9 cellular contexts compared by ENCODE assay signal in the genomic region with DNA sequence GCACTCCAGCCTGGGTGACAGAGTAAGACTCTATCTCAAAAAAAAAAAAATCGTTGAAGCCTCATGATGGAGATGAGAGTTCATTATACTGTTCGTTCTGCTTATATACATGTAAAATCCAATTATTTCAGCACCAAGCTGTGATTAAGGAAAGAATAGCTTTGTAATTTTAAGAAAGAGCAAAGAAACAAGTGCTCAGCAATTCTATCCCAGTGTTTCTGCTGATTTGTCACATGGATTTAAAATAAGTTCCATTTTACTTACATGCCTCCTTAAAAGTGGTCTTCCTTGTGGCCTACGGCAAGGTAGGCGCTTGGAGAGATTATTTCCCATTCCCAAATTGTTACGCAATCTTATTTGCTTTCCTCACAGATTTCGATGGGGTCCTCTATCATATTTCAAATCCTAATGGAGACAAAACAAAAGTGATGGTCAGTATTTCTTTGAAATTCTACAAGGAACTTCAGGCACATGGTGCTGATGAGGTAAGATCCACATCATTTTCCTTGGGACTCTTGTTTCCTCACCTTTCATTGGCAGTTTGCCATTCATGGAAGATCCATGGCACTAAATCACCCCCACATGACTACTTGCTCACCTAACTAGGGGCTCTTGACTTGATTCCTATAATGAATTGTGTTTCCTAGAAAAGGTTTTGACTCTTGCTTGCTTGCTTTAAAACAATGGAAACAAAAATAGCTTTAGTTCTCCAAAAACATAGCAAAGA. TPM values are rescaled to one million over a fixed set of nuclear protein-coding genes. Genes with fewer than 3 reads are reported as not detected.
DNase-seq lines count a peak whose midpoint lies in the region; ATAC-seq, FAIRE-seq and TF ChIP-seq lines count a peak whose summit lies in the region.
"Had no signal": no experiment of that assay in that cellular context is flagged by ENCODE, and none has a peak within 500 bp of the region (broad histone marks: within the 10 kb centered on the region; RNA-seq: fewer than 3 reads in every experiment).

No MANE protein-coding gene starts in this region.

- no peak overlapping the region for H2AK5ac ChIP-seq in H1 (ENCODE audit: low read depth, low read length)

- H3K56ac ChIP-seq in H1 (replicated peaks; ENCODE audit: insufficient read length, low read depth, low read length), result no peak overlapping the region

- H4K5ac ChIP-seq in H1 (ENCODE audit: insufficient read length, low read depth, low read length), result no peak overlapping the region

- TF ChIP-seq RAD21 in H1 (IDR thresholded peaks at IDR 0.05 in 1 of 2, conservative IDR thresholded peaks at IDR 0.05 in 1 of 2; ENCODE audit: low read depth in 2 of 2, low read length in 2 of 2), result no peak

- no peak overlapping the region for H3K27ac ChIP-seq in H1 (ENCODE audit: low read depth, low read length)

- ATAC-seq in GM21737 (IDR thresholded peaks at IDR 0.05; ENCODE audit: unreplicated experiment) (peak; percentile 7), WTC11 (no peak)

- TF ChIP-seq CTCF in H1 (IDR thresholded peaks at IDR 0.05; ENCODE audit: control extremely low read depth in 1 of 3, insufficient read depth in 1 of 3, low read depth in 1 of 3, low read length in 3 of 3) (no peak), WTC11 (IDR thresholded peaks at IDR 0.05) (no peak)

- no peak overlapping the region for H3K18ac ChIP-seq in H1 (ENCODE audit: extremely low read depth, low read length)

- peaks cover under 1 to 5% of the 10 kb centered on the region in 2 experiments for H4K20me1 ChIP-seq in H1 (replicated peaks in 1 of 2; ENCODE audit: control insufficient read depth in 1 of 2, insufficient read depth in 2 of 2, low read length in 2 of 2)

- no peak for FAIRE-seq in RCC 7860 (lab: Jason Lieb, UNC)
- FAIRE-seq in H1 (lab: Jason Lieb, UNC), result no peak

- no peak overlapping the region for H2BK15ac ChIP-seq in H1 (ENCODE audit: low read length)

- CTCF ChIA-PET in H1 (lab: Charles Lee; ENCODE audit: partially characterized antibody) (interaction anchor here (0.6 to 3.0 kb wide), 5 partner anchors 8 to 259 kb away, joined by 3 to 14 read pairs (median 6); no protein-coding TSS in a partner anchor), WTC11 (lab: Charles Lee) (interaction anchor here (1.5 kb wide), 1 partner anchor 60 kb away, joined by 4 read pairs; no protein-coding TSS in a partner anchor)

- H4K8ac ChIP-seq in H1 (ENCODE audit: extremely low read depth, insufficient read depth, low read length), result no peak overlapping the region

- H3K4me2 ChIP-seq in H1 (ENCODE audit: insufficient read depth in 1 of 2, low read depth in 2 of 2, low read length in 2 of 2) (no peak overlapping the region), skeletal muscle satellite cell (ENCODE audit: low read length) (peak overlapping the region; percentile 5)

- no peak overlapping the region for H3K9ac ChIP-seq in H1 (replicated peaks in 1 of 4; ENCODE audit: extremely low read depth in 1 of 4, low read depth in 3 of 4, low read length in 3 of 4)
- H3K9ac ChIP-seq in skeletal muscle satellite cell (ENCODE audit: low read depth, low read length), result no peak overlapping the region

- no peaks in the 10 kb centered on the region for H3K4me1 Mint-ChIP-seq in WTC11

- H3K36me3 ChIP-seq in H1 (ENCODE audit: control insufficient read depth in 2 of 4, insufficient read depth in 4 of 4, low read length in 3 of 4) (peaks cover 17 to 73% (median 48%) of the 10 kb centered on the region in 4 experiments), skeletal muscle satellite cell (ENCODE audit: insufficient read depth, low read length) (peaks cover 73% of the 10 kb centered on the region)

- no peak overlapping the region for H3K23ac ChIP-seq in H1 (ENCODE audit: insufficient read length)

- POLR2A ChIA-PET in H1 (lab: Charles Lee; ENCODE audit: partially characterized antibody), result interaction anchor here (0.6 to 2.2 kb wide), 6 partner anchors 15 to 1321 kb away, joined by 3 to 7 read pairs (median 6); a partner anchor contains a TSS
- POLR2A ChIA-PET in WTC11 (lab: Charles Lee), result no interaction called here

- H3K9me3 ChIP-seq in H1 (ENCODE audit: insufficient read depth in 2 of 2, low read depth in 1 of 2, low read length in 1 of 2) (no peaks in the 10 kb centered on the region), skeletal muscle satellite cell (replicated peaks; ENCODE audit: low read length) (no peaks in the 10 kb centered on the region)

- no peaks in the 10 kb centered on the region for H3K23me2 ChIP-seq in H1 (ENCODE audit: low read depth, low read length)

- H3K14ac ChIP-seq in H1 (ENCODE audit: insufficient read length), result no peak overlapping the region

- peaks cover 7% of the 10 kb centered on the region for H3K9me3 Mint-ChIP-seq in WTC11

- no peak overlapping the region for H2AFZ ChIP-seq in H1 (ENCODE audit: low read length)

- no peaks in the 10 kb centered on the region for H3K27me3 ChIP-seq in H1 (replicated peaks in 1 of 4; ENCODE audit: control insufficient read depth in 3 of 4, extremely low read depth in 1 of 4, insufficient read depth in 3 of 4, low read length in 3 of 4)
- no peaks in the 10 kb centered on the region for H3K27me3 ChIP-seq in skeletal muscle satellite cell (ENCODE audit: control insufficient read depth, insufficient read depth, low read length)

- WGBS in H1 (ENCODE audit: extremely low coverage in 1 of 2, insufficient coverage in 1 of 2, insufficient read length in 1 of 2, insufficient replicate concordance in 2 of 2, low coverage in 1 of 2, low lambda C conversion rate in 2 of 2, missing lambda C conversion rate in 1 of 2), 2 experiments, result 96% methylated on average over 6 of the region's 6 CpGs; no CpG with 5 or more reads in 1 of the 2 experiments

- no peak overlapping the region for H3K27ac Mint-ChIP-seq in WTC11

- no peak overlapping the region for H2BK20ac ChIP-seq in H1 (ENCODE audit: low read length)

- H4K91ac ChIP-seq in H1 (replicated peaks; ENCODE audit: insufficient read length, low read length), result no peak overlapping the region

- H3K4me1 ChIP-seq in H1 (replicated peaks in 1 of 4; ENCODE audit: control insufficient read depth in 3 of 4, insufficient read depth in 4 of 4, low read length in 3 of 4) (no peaks in the 10 kb centered on the region), skeletal muscle satellite cell (ENCODE audit: control insufficient read depth, insufficient read depth, low read length) (peaks cover 29% of the 10 kb centered on the region)

- H2BK5ac ChIP-seq in H1 (ENCODE audit: low read depth, low read length), result no peak overlapping the region

- DNase-seq in RCC 7860 (ENCODE audit: low spot score) (peak; percentile 53), H1 (ENCODE audit: low read depth in 1 of 2, low spot score in 2 of 2) (no peak), WTC11 (ENCODE audit: low spot score) (no peak), OCI-M1 (lab: John Stamatoyannopoulos, UW) (no peak), SKM-1 treated with dmso at 0.1 percent for 144 hours (lab: John Stamatoyannopoulos, UW; ENCODE audit: unreplicated experiment) (no peak)
- DNase-seq in activated CD4-positive, CD25-positive, alpha-beta regulatory T cell treated with anti-CD3 and anti-CD28 coated beads, Interleukin-2, amount 50 U/mL, for 72 hours, result no peak

- H3K79me1 ChIP-seq in H1 (ENCODE audit: low read depth, low read length), result no peaks in the 10 kb centered on the region

- peaks cover 0 to 22% of the 10 kb centered on the region in 2 experiments; a peak in 3 of 4 replicates for H3K79me2 ChIP-seq in H1 (ENCODE audit: control insufficient read depth in 1 of 2, insufficient read depth in 2 of 2, low read length in 2 of 2)

- H3K27me3 Mint-ChIP-seq in WTC11 (ENCODE audit: low read depth), result no peaks in the 10 kb centered on the region

- no peak overlapping the region for H3K4ac ChIP-seq in H1 (replicated peaks; ENCODE audit: insufficient read length, low read depth, low read length)

- no peak overlapping the region for H2BK120ac ChIP-seq in H1 (replicated peaks; ENCODE audit: low read depth, low read length)

- H3K4me3 Mint-ChIP-seq in WTC11, result no peak overlapping the region

- TF ChIP-seq EP300 in H1 (IDR thresholded peaks at IDR 0.05; ENCODE audit: borderline replicate concordance in 1 of 2, low read depth in 2 of 2, low read length in 2 of 2), result no peak

- no peak for TF ChIP-seq POLR2A in H1 (IDR thresholded peaks at IDR 0.05; ENCODE audit: control extremely low read depth in 1 of 2, low read depth in 2 of 2, low read length in 2 of 2)

- H3K4me3 ChIP-seq in H1 (ENCODE audit: extremely low read depth in 1 of 4, insufficient read depth in 2 of 4, low read depth in 3 of 4, low read length in 4 of 4), result no peak overlapping the region
- no peak overlapping the region for H3K4me3 ChIP-seq in skeletal muscle satellite cell (ENCODE audit: low read length)

- H2BK12ac ChIP-seq in H1 (ENCODE audit: low read depth, low read length), result no peak overlapping the region

- H3K36me3 Mint-ChIP-seq in WTC11, result peaks cover 71% of the 10 kb centered on the region

RNA-seq across cellular contexts. Expression of a gene that starts 11.5 kb away (rescaled TPM):
- total RNA-seq in H1 (2021; fragmentation: NEBNext Ultra II Directional; extraction: Animal tissue kit (Norgen Biotek cat#: 25700)), result 195 and 198 TPM in 2 replicates
- polyA plus RNA-seq in H1 (2011; rRNA removed), result 118 and 174 TPM in 2 replicates
- 202 TPM for polyA plus RNA-seq in H1 (2011; cell fraction: cytosol; rRNA removed)
- polyA plus RNA-seq in H1 (2011; cell fraction: nucleus; rRNA removed), result 121 TPM
- 163 to 209 TPM (median 175 TPM) in 4 replicates for polyA plus RNA-seq in H1 (2012, experiment 1 of 2)
- 73.5 TPM for polyA plus RNA-seq in H1 (2012, experiment 2 of 2)
- polyA plus RNA-seq in H1 (2013, experiment 1 of 2), result 319 TPM
- polyA plus RNA-seq in H1 (2013, experiment 2 of 2), result 309 TPM
- 112 and 155 TPM in 2 replicates for polyA minus RNA-seq in H1 (2011; rRNA and poly(A)+ RNA removed)
- polyA minus RNA-seq in H1 (2011; cell fraction: cytosol; rRNA and poly(A)+ RNA removed), result 105 TPM
- 117 TPM for polyA minus RNA-seq in H1 (2011; cell fraction: nucleus; rRNA and poly(A)+ RNA removed)
- total RNA-seq in skeletal muscle satellite cell (2012; rRNA removed), result 334 and 397 TPM in 2 replicates
- 169 to 184 TPM (median 173 TPM) in 3 replicates for total RNA-seq in WTC11 (2021)

RNA-seq across cellular contexts. Expression of a gene that starts 32.3 kb away (rescaled TPM):
- 0.32 and 0.63 TPM in 2 replicates for total RNA-seq in H1 (2021; fragmentation: NEBNext Ultra II Directional; extraction: Animal tissue kit (Norgen Biotek cat#: 25700))
- polyA plus RNA-seq in H1 (2011; rRNA removed), result 0.49 and 0.59 TPM in 2 replicates
- 0.36 TPM for polyA plus RNA-seq in H1 (2011; cell fraction: cytosol; rRNA removed)
- 0.70 TPM for polyA plus RNA-seq in H1 (2011; cell fraction: nucleus; rRNA removed)
- 0.28 to 0.38 TPM (median 0.29 TPM) in 3 of 4 replicates, not detected in the other for polyA plus RNA-seq in H1 (2012, experiment 1 of 2)
- 0.22 TPM for polyA plus RNA-seq in H1 (2012, experiment 2 of 2)
- 0.20 TPM for polyA plus RNA-seq in H1 (2013, experiment 1 of 2)
- 0.24 TPM for polyA plus RNA-seq in H1 (2013, experiment 2 of 2)
- polyA minus RNA-seq in H1 (2011; rRNA and poly(A)+ RNA removed), result 0.22 and 0.54 TPM in 2 replicates
- not detected for polyA minus RNA-seq in H1 (2011; cell fraction: cytosol; rRNA and poly(A)+ RNA removed)
- 0.60 TPM for polyA minus RNA-seq in H1 (2011; cell fraction: nucleus; rRNA and poly(A)+ RNA removed)
- under 0.01 and 0.44 TPM in 2 replicates for total RNA-seq in skeletal muscle satellite cell (2012; rRNA removed)
- total RNA-seq in WTC11 (2021), result 0.20 to 0.39 TPM (median 0.25 TPM) in 3 replicates
- total RNA-seq: esophagus mucosa had no signal

RNA-seq across cellular contexts. Expression of a gene that starts 41.4 kb away (rescaled TPM):
- total RNA-seq in H1 (2021; fragmentation: NEBNext Ultra II Directional; extraction: Animal tissue kit (Norgen Biotek cat#: 25700)), result 119 and 125 TPM in 2 replicates
- 119 and 192 TPM in 2 replicates for polyA plus RNA-seq in H1 (2011; rRNA removed)
- polyA plus RNA-seq in H1 (2011; cell fraction: cytosol; rRNA removed), result 160 TPM
- polyA plus RNA-seq in H1 (2011; cell fraction: nucleus; rRNA removed), result 186 TPM
- 134 to 150 TPM (median 145 TPM) in 4 replicates for polyA plus RNA-seq in H1 (2012, experiment 1 of 2)
- polyA plus RNA-seq in H1 (2012, experiment 2 of 2), result 97.6 TPM
- polyA plus RNA-seq in H1 (2013, experiment 1 of 2), result 53.4 TPM
- 54.8 TPM for polyA plus RNA-seq in H1 (2013, experiment 2 of 2)
- polyA minus RNA-seq in H1 (2011; rRNA and poly(A)+ RNA removed), result 67.0 and 74.5 TPM in 2 replicates
- polyA minus RNA-seq in H1 (2011; cell fraction: cytosol; rRNA and poly(A)+ RNA removed), result 57.8 TPM
- 29.8 TPM for polyA minus RNA-seq in H1 (2011; cell fraction: nucleus; rRNA and poly(A)+ RNA removed)
- total RNA-seq in skeletal muscle satellite cell (2012; rRNA removed), result 111 and 113 TPM in 2 replicates
- 113 to 125 TPM (median 115 TPM) in 3 replicates for total RNA-seq in WTC11 (2021)

RNA-seq across cellular contexts. Expression of a gene that starts 41.8 kb away (rescaled TPM):
- total RNA-seq in H1 (2021; fragmentation: NEBNext Ultra II Directional; extraction: Animal tissue kit (Norgen Biotek cat#: 25700)), result 43.9 and 44.4 TPM in 2 replicates
- polyA plus RNA-seq in H1 (2011; rRNA removed), result 65.4 and 83.4 TPM in 2 replicates
- polyA plus RNA-seq in H1 (2011; cell fraction: cytosol; rRNA removed), result 61.9 TPM
- 67.0 TPM for polyA plus RNA-seq in H1 (2011; cell fraction: nucleus; rRNA removed)
- polyA plus RNA-seq in H1 (2012, experiment 1 of 2), result 53.5 to 61.6 TPM (median 57.9 TPM) in 4 replicates
- polyA plus RNA-seq in H1 (2012, experiment 2 of 2), result 48.8 TPM
- polyA plus RNA-seq in H1 (2013, experiment 1 of 2), result 55.6 TPM
- 58.0 TPM for polyA plus RNA-seq in H1 (2013, experiment 2 of 2)
- 15.9 and 16.8 TPM in 2 replicates for polyA minus RNA-seq in H1 (2011; rRNA and poly(A)+ RNA removed)
- 5.7 TPM for polyA minus RNA-seq in H1 (2011; cell fraction: cytosol; rRNA and poly(A)+ RNA removed)
- 13.5 TPM for polyA minus RNA-seq in H1 (2011; cell fraction: nucleus; rRNA and poly(A)+ RNA removed)
- total RNA-seq in skeletal muscle satellite cell (2012; rRNA removed), result 20.3 and 22.6 TPM in 2 replicates
- 45.0 to 49.8 TPM (median 45.8 TPM) in 3 replicates for total RNA-seq in WTC11 (2021)
